ENCODE assay signal across 17 cellular contexts in genomic region chr6:157049126-157049525, GRCh38.
DNase-seq lines count a peak whose midpoint lies in the region; ATAC-seq and TF ChIP-seq lines count a peak whose summit lies in the region.
"Had no signal": no experiment of that assay in that cellular context is flagged by ENCODE, and none has a peak within 500 bp of the region (broad histone marks: within the 10 kb centered on the region; RNA-seq: fewer than 3 reads in every experiment).

No MANE protein-coding gene starts in this region.

- H3K4me1 Mint-ChIP-seq in stimulated activated naive CD8-positive, alpha-beta T cell treated with anti-CD3 and anti-CD28 coated beads, Interleukin-15, amount 100 ng/mL, for 72 hours: peaks cover 22% of the 10 kb centered on the region
- peaks cover 98% of the 10 kb centered on the region for H3K4me1 Mint-ChIP-seq in brain
- peaks cover 15% of the 10 kb centered on the region for H3K4me1 Mint-ChIP-seq in memory B cell

- H3K4me3 Mint-ChIP-seq in stimulated activated naive CD8-positive, alpha-beta T cell treated with anti-CD3 and anti-CD28 coated beads, Interleukin-15, amount 100 ng/mL, for 72 hours: no peak overlapping the region
- H3K4me3 Mint-ChIP-seq in brain: peak overlapping the region in 1 of 5 experiments; percentile 38
- H3K4me3 Mint-ChIP-seq in memory B cell: no peak overlapping the region

- H3K27me3 Mint-ChIP-seq in stimulated activated naive CD8-positive, alpha-beta T cell treated with anti-CD3 and anti-CD28 coated beads, Interleukin-15, amount 100 ng/mL, for 72 hours: no peaks in the 10 kb centered on the region
- H3K27me3 Mint-ChIP-seq in brain: no peaks in the 10 kb centered on the region
- no peaks in the 10 kb centered on the region for H3K27me3 Mint-ChIP-seq in memory B cell

- DNase-seq in stimulated activated naive CD8-positive, alpha-beta T cell treated with anti-CD3 and anti-CD28 coated beads, Interleukin-15, amount 100 ng/mL, for 72 hours: no peak
- DNase-seq in stimulated activated naive CD8-positive, alpha-beta T cell treated with anti-CD3 and anti-CD28 coated beads, Interleukin-15, Interleukin-2, amounts not matched to agents 100 U/mL and 50 U/mL, for 24 hours: no peak
- DNase-seq in memory B cell (ENCODE audit: low spot score in 2 of 2) (no peak), aorta (no peak), SHP77 treated with DMSO at 0.1 percent for 48 hours (lab: John Stamatoyannopoulos, UW) (no peak), GM13976 (ENCODE audit: low spot score) (no peak), A172 (ENCODE audit: low spot score) (no peak)
- DNase-seq: activated CD4-positive, alpha-beta T cell treated with anti-CD3 and anti-CD28 coated beads for 4 hours; activated CD8-positive, alpha-beta memory T cell treated with anti-CD3 and anti-CD28 coated beads, Interleukin-2, amount 50 U/mL, for 48 hours; mesenchymal stem cell; MV-4-11; NCI-H187 treated with DMSO at 0.1 percent for 48 hours; NCI-H446; SIG-M5 had no signal

- H3K9me3 Mint-ChIP-seq in stimulated activated naive CD8-positive, alpha-beta T cell treated with anti-CD3 and anti-CD28 coated beads, Interleukin-15, amount 100 ng/mL, for 72 hours: no peaks in the 10 kb centered on the region
- no peaks in the 10 kb centered on the region for H3K9me3 Mint-ChIP-seq in brain
- no peaks in the 10 kb centered on the region for H3K9me3 Mint-ChIP-seq in memory B cell

- H3K36me3 ChIP-seq in aorta (ENCODE audit: control insufficient read depth in 1 of 2, insufficient read depth in 2 of 2, low read length in 1 of 2): no peaks in the 10 kb centered on the region
- H3K36me3 ChIP-seq: gastroesophageal sphincter had no signal

- 86% methylated on average over 5 of the region's 5 CpGs for WGBS in aorta, 2 donors

- H3K27ac ChIP-seq in aorta (ENCODE audit: low read depth in 1 of 2, low read length in 2 of 2): no peak overlapping the region
- H3K27ac ChIP-seq: epithelial cell of prostate, gastroesophageal sphincter had no signal

- TF ChIP-seq CTCF in brain (conservative IDR thresholded peaks at IDR 0.05): no peak
- TF ChIP-seq CTCF in GM13976 (IDR thresholded peaks at IDR 0.05; ENCODE audit: borderline replicate concordance, control extremely low read depth, extremely low read depth, insufficient read depth, missing control alignments): no peak

- no peaks in the 10 kb centered on the region for H3K36me3 Mint-ChIP-seq in brain
- H3K36me3 Mint-ChIP-seq in memory B cell: peaks cover 6% of the 10 kb centered on the region

- intact Hi-C loops in aorta (cut with DNase I): loop anchor here in 1 of 2 donors (5.0 kb wide), 1 partner anchor 33 kb away; no protein-coding TSS in a partner anchor

- H3K27ac Mint-ChIP-seq in stimulated activated naive CD8-positive, alpha-beta T cell treated with anti-CD3 and anti-CD28 coated beads, Interleukin-15, amount 100 ng/mL, for 72 hours: peak overlapping the region; percentile 17 to 19
- H3K27ac Mint-ChIP-seq in brain: peak overlapping the region in 3 of 5 experiments; percentile 78 to 89 (median 83)
- H3K27ac Mint-ChIP-seq in memory B cell: peak overlapping the region; percentile 48

- H3K4me3 ChIP-seq in aorta (ENCODE audit: low read length in 2 of 2): no peak overlapping the region
- H3K4me3 ChIP-seq: gastroesophageal sphincter had no signal

- in situ Hi-C loops in GM13976 (cut with MboI; ENCODE audit: low sequenced_read_pairs, unreplicated experiment): no loop called here

- peaks cover 0 to 13% of the 10 kb centered on the region in 2 donors for H3K4me1 ChIP-seq in aorta (ENCODE audit: control insufficient read depth in 1 of 2, insufficient read depth in 2 of 2, low read length in 2 of 2)

- H3K9me3 ChIP-seq in aorta (ENCODE audit: control insufficient read depth, low read length): no peaks in the 10 kb centered on the region
- H3K9me3 ChIP-seq: gastroesophageal sphincter had no signal

- no peak for ATAC-seq in stimulated activated naive CD8-positive, alpha-beta T cell treated with anti-CD3 and anti-CD28 coated beads, Interleukin-15, amount 100 ng/mL, for 72 hours
- ATAC-seq in stimulated activated naive CD8-positive, alpha-beta T cell treated with anti-CD3 and anti-CD28 coated beads, Interleukin-15, Interleukin-2, amounts not matched to agents 100 U/mL and 50 U/mL, for 24 hours: no peak
- no peak for ATAC-seq in memory B cell (ENCODE audit: low read depth)
- ATAC-seq in aorta (ENCODE audit: low FRiP score): peak; percentile 54
- ATAC-seq: gastroesophageal sphincter had no signal

- H3K27me3 ChIP-seq in aorta (ENCODE audit: control insufficient read depth in 1 of 2, insufficient read depth in 2 of 2, low read length in 1 of 2): no peaks in the 10 kb centered on the region
- H3K27me3 ChIP-seq: gastroesophageal sphincter had no signal

Comparison
In these comparisons a context has a peak if more than half of its experiments do, and no peak if none do; other contexts are left out.
1. H3K27ac Mint-ChIP-seq: peak in every context shown above with its lines; median percentile 83 in brain; 48 in memory B cell; 18 in stimulated activated naive CD8-positive, alpha-beta T cell treated with anti-CD3 and anti-CD28 coated beads, Interleukin-15, amount 100 ng/mL, for 72 hours.